ENCODE assay signal across 8 cellular contexts in the genomic region with DNA sequence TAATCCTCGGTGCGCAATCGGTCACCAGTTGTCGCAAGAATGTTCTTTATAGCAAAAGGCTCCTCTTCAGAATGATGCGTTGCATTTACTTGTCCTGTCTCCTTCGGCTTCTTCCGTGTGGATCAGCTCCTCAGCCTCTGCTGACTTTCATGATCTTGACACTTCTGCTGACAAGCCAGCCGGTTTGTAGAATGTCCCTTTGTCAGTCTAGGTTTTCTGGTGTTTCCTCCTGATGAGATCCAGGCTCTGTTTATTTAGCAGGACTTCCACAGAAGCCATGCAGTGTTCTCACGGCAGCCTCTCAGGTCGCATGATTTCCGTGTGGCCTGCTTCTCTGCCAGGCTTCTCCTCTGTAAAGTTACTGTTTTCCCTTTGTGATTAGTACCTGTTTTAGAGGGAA.
DNase-seq lines count a peak whose midpoint lies in the region; ATAC-seq and TF ChIP-seq lines count a peak whose summit lies in the region.

No MANE protein-coding gene starts in this region.

- 65 to 71% methylated on average over 11 of the region's 11 CpGs for WGBS in aorta, 2 donors

- H3K36me3 Mint-ChIP-seq in CD14-positive monocyte (peaks cover 3 to 5% of the 10 kb centered on the region in 2 donors), chondrocyte (ENCODE audit: low read depth) (no peaks in the 10 kb centered on the region), neural crest cell (ENCODE audit: low read depth) (peaks cover 3% of the 10 kb centered on the region)

- ATAC-seq in HG03159 (IDR thresholded peaks at IDR 0.05; ENCODE audit: unreplicated experiment) (no peak), aorta (ENCODE audit: low FRiP score) (no peak)

- H3K4me1 ChIP-seq in aorta (ENCODE audit: control insufficient read depth in 1 of 2, insufficient read depth in 2 of 2, low read length in 2 of 2) = no peaks in the 10 kb centered on the region

- H3K4me1 Mint-ChIP-seq in CD14-positive monocyte = peaks cover 26% of the 10 kb centered on the region
- peaks cover 37% of the 10 kb centered on the region for H3K4me1 Mint-ChIP-seq in chondrocyte (ENCODE audit: low read depth)
- peaks cover 34% of the 10 kb centered on the region for H3K4me1 Mint-ChIP-seq in neural crest cell

- no peaks in the 10 kb centered on the region for H3K9me3 ChIP-seq in MG63
- no peaks in the 10 kb centered on the region for H3K9me3 ChIP-seq in aorta (ENCODE audit: control insufficient read depth, low read length)

- DNase-seq in CD14-positive monocyte (ENCODE audit: low spot score) = no peak
- no peak for DNase-seq in MG63
- DNase-seq in chondrocyte (ENCODE audit: low spot score) = no peak
- no peak for DNase-seq in neural crest cell (ENCODE audit: low read depth, low spot score)
- no peak for DNase-seq in aorta
- no peak for DNase-seq in stimulated activated CD4-positive, alpha-beta T cell treated with anti-CD3 and anti-CD28 coated beads, Interleukin-2, amount 100 ng/mL, for 48 hours
- DNase-seq in cerebellar nuclear complex (lab: John Stamatoyannopoulos, UW) = no peak

- H3K4me3 Mint-ChIP-seq in CD14-positive monocyte (peak overlapping the region; percentile 42 to 92), chondrocyte (ENCODE audit: unreplicated experiment) (peak overlapping the region; percentile 89), neural crest cell (peak overlapping the region; percentile 88)

- H3K36me3 ChIP-seq in MG63 (no peaks in the 10 kb centered on the region), aorta (ENCODE audit: control insufficient read depth in 1 of 2, insufficient read depth in 2 of 2, low read length in 1 of 2) (no peaks in the 10 kb centered on the region)

- H3K4me3 ChIP-seq in MG63 = peak overlapping the region; percentile 64
- no peak overlapping the region for H3K4me3 ChIP-seq in aorta (ENCODE audit: low read length in 2 of 2)

- H3K27ac ChIP-seq in aorta (ENCODE audit: low read depth in 1 of 2, low read length in 2 of 2) = peak overlapping the region in 1 of 2 donors; percentile 74

- H3K27me3 Mint-ChIP-seq in CD14-positive monocyte (ENCODE audit: low read depth in 3 of 3) (peaks cover 0 to 1% (median 0%) of the 10 kb centered on the region in 3 donors), chondrocyte (ENCODE audit: low read depth) (no peaks in the 10 kb centered on the region), neural crest cell (ENCODE audit: low read depth) (peaks cover 16% of the 10 kb centered on the region)

- no peaks in the 10 kb centered on the region for H3K27me3 ChIP-seq in MG63
- no peaks in the 10 kb centered on the region for H3K27me3 ChIP-seq in aorta (ENCODE audit: control insufficient read depth in 1 of 2, insufficient read depth in 2 of 2, low read length in 1 of 2)

- intact Hi-C loops in CD14-positive monocyte (cut with micrococcal nuclease) = loop anchor here (5.0 kb wide), 5 partner anchors 45 to 120 kb away; partner anchors contain the start of genes SF3B5 (in 1 of the 2) and STX11 (in 1 of the 2)
- intact Hi-C loops in aorta (cut with DNase I) = loop anchor here in 1 of 2 donors (2.0 to 5.0 kb wide), 2 partner anchors 70 to 112 kb away; partner anchors contain the start of gene UTRN

- TF ChIP-seq CTCF in CD14-positive monocyte (IDR thresholded peaks at IDR 0.05) (no peak), chondrocyte (IDR thresholded peaks at IDR 0.05) (no peak), neural crest cell (conservative IDR thresholded peaks at IDR 0.05) (no peak)

- peak overlapping the region in 3 of 7 donors; percentile 7 to 97 (median 37) for H3K27ac Mint-ChIP-seq in CD14-positive monocyte
- H3K27ac Mint-ChIP-seq in chondrocyte (ENCODE audit: unreplicated experiment) = peak overlapping the region; percentile 96
- H3K27ac Mint-ChIP-seq in neural crest cell (ENCODE audit: unreplicated experiment) = no peak overlapping the region

- H3K9me3 Mint-ChIP-seq in CD14-positive monocyte (peaks cover 0 to 16% (median 9%) of the 10 kb centered on the region in 7 donors), chondrocyte (ENCODE audit: low read depth) (peaks cover 9% of the 10 kb centered on the region), neural crest cell (peaks cover 3% of the 10 kb centered on the region)
